In the genomic region with DNA sequence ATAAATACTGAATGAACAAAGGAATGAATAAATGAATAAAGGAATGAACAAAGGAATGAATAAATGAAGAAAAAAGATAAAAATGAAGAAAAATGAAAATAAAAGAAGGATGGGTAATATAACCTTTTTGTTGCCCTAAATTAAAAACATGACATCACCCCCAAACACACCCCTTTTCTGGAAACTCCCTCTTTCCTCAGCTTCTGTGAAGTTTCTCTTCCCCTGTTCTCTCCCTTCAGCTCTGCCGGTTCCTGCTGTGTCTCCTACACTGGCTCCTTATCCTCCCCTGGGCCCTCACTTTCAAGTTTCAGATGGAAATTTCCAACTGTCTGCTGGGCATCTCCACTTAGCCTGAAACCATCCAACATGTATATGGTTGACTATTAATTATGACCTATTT, we compare ENCODE assay signal across 16 cellular contexts.
"Had no signal": no experiment of that assay in that cellular context is flagged by ENCODE, and none has a peak within 500 bp of the region (broad histone marks: within the 10 kb centered on the region; RNA-seq: fewer than 3 reads in every experiment).

No MANE protein-coding gene starts in this region.

- H3K27ac Mint-ChIP-seq: activated CD8-positive, alpha-beta T cell treated with anti-CD3 and anti-CD28 coated beads for 36 hours; activated naive CD4-positive, alpha-beta T cell treated with anti-CD3 and anti-CD28 coated beads for 36 hours; activated T-helper 1 cell treated with anti-CD3 and anti-CD28 coated beads, Interleukin-12 subunit alpha, Interleukin-12 subunit beta, Interleukin-2, Interleukin-4 antibody, amounts not matched to agents 30 ng/mL and 10 ng/mL and 1 ng/mL, durations not matched to agents 14 hours and 24 hours and 36 hours; neural progenitor cell had no signal

- DNase-seq: activated CD4-positive, alpha-beta T cell treated with anti-CD3 and anti-CD28 coated beads for 4 hours; activated CD8-positive, alpha-beta T cell treated with anti-CD3 and anti-CD28 coated beads for 36 hours; activated naive CD4-positive, alpha-beta T cell treated with anti-CD3 and anti-CD28 coated beads for 36 hours; cortex of kidney; effector memory CD4-positive, alpha-beta T cell; ovary; retina; stimulated activated CD4-positive, alpha-beta T cell treated with anti-CD3 and anti-CD28 coated beads, Interleukin-15, amount 100 ng/mL, for 24 hours; stimulated activated CD4-positive, alpha-beta T cell treated with anti-CD3 and anti-CD28 coated beads, Interleukin-4, amount 100 ng/mL, for 4 hours; T-helper 1 cell; trophoblast cell; WERI-Rb-1 had no signal

- H3K9me3 Mint-ChIP-seq: activated CD8-positive, alpha-beta T cell treated with anti-CD3 and anti-CD28 coated beads for 36 hours; activated T-helper 1 cell treated with anti-CD3 and anti-CD28 coated beads, Interleukin-12 subunit alpha, Interleukin-12 subunit beta, Interleukin-2, Interleukin-4 antibody, amounts not matched to agents 30 ng/mL and 10 ng/mL and 1 ng/mL, durations not matched to agents 14 hours and 24 hours and 36 hours had no signal

- H2AFZ ChIP-seq: hepatocyte, neural progenitor cell had no signal

- H3K4me2 ChIP-seq: hepatocyte, neural progenitor cell had no signal

- H3K79me2 ChIP-seq: hepatocyte had no signal

- ATAC-seq: activated CD8-positive, alpha-beta T cell treated with anti-CD3 and anti-CD28 coated beads for 36 hours had no signal

- H3K27ac ChIP-seq: epithelial cell of prostate, hepatocyte, neural progenitor cell, ovary, WERI-Rb-1 had no signal

- H3K27me3 ChIP-seq: hepatocyte, neural progenitor cell, ovary had no signal

- H3K4me3 Mint-ChIP-seq: activated CD8-positive, alpha-beta T cell treated with anti-CD3 and anti-CD28 coated beads for 36 hours; activated naive CD4-positive, alpha-beta T cell treated with anti-CD3 and anti-CD28 coated beads for 36 hours; activated T-helper 1 cell treated with anti-CD3 and anti-CD28 coated beads, Interleukin-12 subunit alpha, Interleukin-12 subunit beta, Interleukin-2, Interleukin-4 antibody, amounts not matched to agents 30 ng/mL and 10 ng/mL and 1 ng/mL, durations not matched to agents 14 hours and 24 hours and 36 hours; neural progenitor cell had no signal

- H3K9ac ChIP-seq: neural progenitor cell had no signal
